ENCODE assay signal across 2 cellular contexts in the genomic region with DNA sequence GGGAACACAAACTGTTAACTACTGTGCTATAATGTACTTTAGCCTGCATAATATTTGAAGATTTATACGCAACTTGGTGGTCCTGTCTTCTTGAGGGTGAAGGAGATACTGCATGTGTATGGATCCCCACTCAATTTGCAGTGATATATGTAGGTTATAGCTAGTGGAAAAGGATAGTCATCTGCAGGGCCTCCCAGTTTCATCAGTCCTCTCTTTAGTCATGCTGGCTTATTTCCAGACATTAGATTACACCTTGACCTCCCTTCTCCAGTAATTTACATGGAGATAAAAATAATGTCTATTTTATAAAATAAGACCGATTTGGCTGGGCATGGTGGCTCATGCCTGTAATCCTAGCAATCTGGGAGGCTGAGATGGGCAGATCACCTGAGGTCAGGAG.
TF ChIP-seq lines count a peak whose summit lies in the region.

No MANE protein-coding gene starts in this region.

TF ChIP-seq in IMR-90, 13 proteins besides CTCF, POLR2A, EP300 and RAD21:
- TF ChIP-seq BHLHE40 (IDR thresholded peaks at IDR 0.05; ENCODE audit: low read depth, low read length) (no peak), CEBPB (IDR thresholded peaks at IDR 0.05; ENCODE audit: low read depth, low read length) (peak; percentile 15; the same call in 1 of the 2 replicates), NFE2L2 (IDR thresholded peaks at IDR 0.05; ENCODE audit: low read depth, low read length) (no peak)

TF ChIP-seq in K562, 482 proteins besides CTCF, POLR2A, EP300 and RAD21:
- TF ChIP-seq ZBTB8A (IDR thresholded peaks at IDR 0.05; ENCODE audit: partially characterized antibody): no peak
- TF ChIP-seq ZNF143 (CRISPR knock-in tag; IDR thresholded peaks at IDR 0.05): no peak
- peak; percentile 43 for TF ChIP-seq NFIC (IDR thresholded peaks at IDR 0.05)
- TF ChIP-seq ZNF778 (CRISPR knock-in tag; IDR thresholded peaks at IDR 0.05): no peak
- no peak for TF ChIP-seq CTBP1 (IDR thresholded peaks at IDR 0.05; ENCODE audit: borderline replicate concordance)
- TF ChIP-seq, protein P1, sequence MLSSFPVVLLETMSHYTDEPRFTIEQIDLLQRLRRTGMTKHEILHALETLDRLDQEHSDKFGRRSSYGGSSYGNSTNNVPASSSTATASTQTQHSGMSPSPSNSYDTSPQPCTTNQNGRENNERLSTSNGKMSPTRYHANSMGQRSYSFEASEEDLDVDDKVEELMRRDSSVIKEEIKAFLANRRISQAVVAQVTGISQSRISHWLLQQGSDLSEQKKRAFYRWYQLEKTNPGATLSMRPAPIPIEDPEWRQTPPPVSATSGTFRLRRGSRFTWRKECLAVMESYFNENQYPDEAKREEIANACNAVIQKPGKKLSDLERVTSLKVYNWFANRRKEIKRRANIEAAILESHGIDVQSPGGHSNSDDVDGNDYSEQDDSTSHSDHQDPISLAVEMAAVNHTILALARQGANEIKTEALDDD (IDR thresholded peaks at IDR 0.05): no peak
- TF ChIP-seq ELF2 (CRISPR knock-in tag; IDR thresholded peaks at IDR 0.05): no peak
- no peak for TF ChIP-seq ZNF3 (CRISPR knock-in tag; IDR thresholded peaks at IDR 0.05)
- TF ChIP-seq, protein P2, sequence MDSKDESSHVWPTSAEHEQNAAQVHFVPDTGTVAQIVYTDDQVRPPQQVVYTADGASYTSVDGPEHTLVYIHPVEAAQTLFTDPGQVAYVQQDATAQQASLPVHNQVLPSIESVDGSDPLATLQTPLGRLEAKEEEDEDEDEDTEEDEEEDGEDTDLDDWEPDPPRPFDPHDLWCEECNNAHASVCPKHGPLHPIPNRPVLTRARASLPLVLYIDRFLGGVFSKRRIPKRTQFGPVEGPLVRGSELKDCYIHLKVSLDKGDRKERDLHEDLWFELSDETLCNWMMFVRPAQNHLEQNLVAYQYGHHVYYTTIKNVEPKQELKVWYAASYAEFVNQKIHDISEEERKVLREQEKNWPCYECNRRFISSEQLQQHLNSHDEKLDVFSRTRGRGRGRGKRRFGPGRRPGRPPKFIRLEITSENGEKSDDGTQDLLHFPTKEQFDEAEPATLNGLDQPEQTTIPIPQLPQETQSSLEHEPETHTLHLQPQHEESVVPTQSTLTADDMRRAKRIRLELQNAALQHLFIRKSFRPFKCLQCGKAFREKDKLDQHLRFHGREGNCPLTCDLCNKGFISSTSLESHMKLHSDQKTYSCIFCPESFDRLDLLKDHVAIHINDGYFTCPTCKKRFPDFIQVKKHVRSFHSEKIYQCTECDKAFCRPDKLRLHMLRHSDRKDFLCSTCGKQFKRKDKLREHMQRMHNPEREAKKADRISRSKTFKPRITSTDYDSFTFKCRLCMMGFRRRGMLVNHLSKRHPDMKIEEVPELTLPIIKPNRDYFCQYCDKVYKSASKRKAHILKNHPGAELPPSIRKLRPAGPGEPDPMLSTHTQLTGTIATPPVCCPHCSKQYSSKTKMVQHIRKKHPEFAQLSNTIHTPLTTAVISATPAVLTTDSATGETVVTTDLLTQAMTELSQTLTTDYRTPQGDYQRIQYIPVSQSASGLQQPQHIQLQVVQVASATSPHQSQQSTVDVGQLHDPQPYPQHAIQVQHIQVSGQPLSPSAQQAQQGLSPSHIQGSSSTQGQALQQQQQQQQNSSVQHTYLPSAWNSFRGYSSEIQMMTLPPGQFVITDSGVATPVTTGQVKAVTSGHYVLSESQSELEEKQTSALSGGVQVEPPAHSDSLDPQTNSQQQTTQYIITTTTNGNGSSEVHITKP (IDR thresholded peaks at IDR 0.05; ENCODE audit: partially characterized antibody): no peak
